ENCODE assay signal across 14 cellular contexts in the genomic region with DNA sequence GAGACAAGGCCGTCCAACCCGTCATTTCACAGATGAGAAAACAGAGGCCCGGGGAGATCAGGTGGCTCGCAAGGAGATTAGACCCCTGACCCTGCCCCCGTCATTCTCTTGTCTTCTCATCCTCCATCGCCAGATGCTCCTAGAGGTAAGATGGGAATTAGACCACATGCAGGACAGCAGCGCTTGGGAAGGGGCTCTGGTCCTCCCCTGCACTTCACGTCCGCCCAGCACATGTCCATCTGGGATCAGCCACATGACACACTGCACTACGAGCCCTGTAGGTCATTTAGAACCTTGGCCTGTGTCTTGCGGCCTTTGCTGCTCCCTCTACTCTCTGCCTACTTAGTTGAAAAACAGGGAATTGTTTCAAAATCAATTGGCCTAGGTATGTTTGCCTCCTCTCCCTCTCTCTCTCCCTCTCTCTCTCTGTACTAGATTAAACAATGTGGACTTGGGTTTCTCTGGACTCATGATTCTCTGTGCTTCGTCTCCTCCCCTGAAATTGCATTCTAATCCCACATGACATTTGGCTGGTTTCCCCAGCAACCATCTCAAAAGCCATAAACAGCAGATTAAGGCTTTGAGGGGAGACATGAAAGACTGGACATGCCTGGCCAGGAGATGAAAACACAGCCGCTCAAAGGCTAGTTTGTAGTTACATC. TPM values are rescaled to one million over a fixed set of nuclear protein-coding genes. Genes with fewer than 3 reads are reported as not detected.
DNase-seq lines count a peak whose midpoint lies in the region; ATAC-seq and TF ChIP-seq lines count a peak whose summit lies in the region.
"Had no signal": no experiment of that assay in that cellular context is flagged by ENCODE, and none has a peak within 500 bp of the region (broad histone marks: within the 10 kb centered on the region; RNA-seq: fewer than 3 reads in every experiment).

No MANE protein-coding gene starts in this region.

- H3K27ac Mint-ChIP-seq in brain: peak overlapping the region in 4 of 5 experiments; percentile 3 to 93 (median 85)
- peak overlapping the region; percentile 93 for H3K27ac Mint-ChIP-seq in mesothelial cell of epicardium

- H3K4me2 ChIP-seq in DOHH2 (ENCODE audit: low read length): peak overlapping the region; percentile 1
- H3K4me2 ChIP-seq in IMR-90 (ENCODE audit: low read depth, low read length): no peak overlapping the region
- H3K4me2 ChIP-seq: BLaER1 had no signal

- no peak overlapping the region for H3K9ac ChIP-seq in IMR-90 (ENCODE audit: low read depth, low read length)
- H3K9ac ChIP-seq: BLaER1 had no signal

- H2BK20ac ChIP-seq in IMR-90 (ENCODE audit: low read depth, low read length): no peak overlapping the region

- no peak for TF ChIP-seq POLR2A in IMR-90 (IDR thresholded peaks at IDR 0.05; ENCODE audit: low read depth, low read length)

- BruUV-seq in IMR-90 (replicated peaks; lab: Mats Ljungman, UMichigan): no TSS peak

- no peak for TF ChIP-seq RAD21 in IMR-90 (IDR thresholded peaks at IDR 0.05; ENCODE audit: low read length)

- H4K8ac ChIP-seq in IMR-90 (ENCODE audit: low read depth in 2 of 2, low read length in 2 of 2): no peak overlapping the region

- ATAC-seq in IMR-90 (ENCODE audit: low read depth): 0 out of 2 replicates have a peak, but pooled peaks have one; percentile 35
- no peak for ATAC-seq in GM18873 (IDR thresholded peaks at IDR 0.05; ENCODE audit: low FRiP score, unreplicated experiment)
- ATAC-seq in HG03432 (IDR thresholded peaks at IDR 0.05; ENCODE audit: unreplicated experiment): no peak

- H3K36me3 ChIP-seq in DOHH2 (ENCODE audit: control insufficient read depth, low read length) (no peaks in the 10 kb centered on the region), IMR-90 (ENCODE audit: control insufficient read depth, insufficient read depth, low read length) (no peaks in the 10 kb centered on the region)
- H3K36me3 ChIP-seq: BLaER1 had no signal

- H3K14ac ChIP-seq in IMR-90 (replicated peaks; ENCODE audit: low read depth, low read length): no peak overlapping the region

- no peak overlapping the region for H2BK15ac ChIP-seq in IMR-90 (ENCODE audit: low read depth, low read length)

- no peak overlapping the region for H2AFZ ChIP-seq in IMR-90 (replicated peaks; ENCODE audit: low read length, poor library complexity)

- no peak overlapping the region for H3K18ac ChIP-seq in IMR-90 (ENCODE audit: low read depth, low read length)

- no peak overlapping the region for H4K5ac ChIP-seq in IMR-90 (ENCODE audit: low read depth, low read length)

- H3K4ac ChIP-seq in IMR-90 (ENCODE audit: low read depth, low read length): no peak overlapping the region

- no peak overlapping the region for H3K23ac ChIP-seq in IMR-90 (ENCODE audit: low read depth, low read length)

- no peak overlapping the region for H4K91ac ChIP-seq in IMR-90 (ENCODE audit: insufficient read depth, low read depth, low read length)

- no peaks in the 10 kb centered on the region for H3K9me3 ChIP-seq in DOHH2 (ENCODE audit: control insufficient read depth, insufficient read depth, low read length)
- no peaks in the 10 kb centered on the region for H3K9me3 ChIP-seq in IMR-90 (ENCODE audit: control insufficient read depth, insufficient read depth, low read length)
- H3K9me3 ChIP-seq: BLaER1 had no signal

- no peak overlapping the region for H2BK5ac ChIP-seq in IMR-90 (ENCODE audit: low read depth, low read length, poor library complexity, severe bottlenecking)

- peaks cover 46% of the 10 kb centered on the region for H3K27me3 Mint-ChIP-seq in brain
- H3K27me3 Mint-ChIP-seq in mesothelial cell of epicardium (ENCODE audit: low read depth): peaks cover 11% of the 10 kb centered on the region

- H3K4me1 ChIP-seq in DOHH2 (ENCODE audit: control insufficient read depth, low read length) (peaks cover 64% of the 10 kb centered on the region), IMR-90 (ENCODE audit: control insufficient read depth, insufficient read depth, low read length) (no peaks in the 10 kb centered on the region; the same call in 1 of the 2 replicates)

- no peaks in the 10 kb centered on the region; the same call in 1 of the 2 replicates for H3K9me1 ChIP-seq in IMR-90 (ENCODE audit: insufficient read depth, low read length)

- POLR2A ChIA-PET in IMR-90 (lab: Charles Lee; ENCODE audit: unreplicated experiment): interaction anchor here (0.6 kb wide), 1 partner anchor 11 kb away, joined by 3 read pairs; no protein-coding TSS in a partner anchor

- in situ Hi-C loops in IMR-90 (cut with MboI; ENCODE audit: low sequenced_read_pairs): no loop called here

- H3K9me3 Mint-ChIP-seq in brain (peaks cover 0 to 7% (median 0%) of the 10 kb centered on the region in 5 experiments), mesothelial cell of epicardium (no peaks in the 10 kb centered on the region)

- no peak overlapping the region for H3K56ac ChIP-seq in IMR-90 (ENCODE audit: extremely low read depth, insufficient read depth, low read length)

- no peak overlapping the region for H2AK5ac ChIP-seq in IMR-90 (ENCODE audit: low read depth, low read length)

- H3K27me3 ChIP-seq in DOHH2 (ENCODE audit: control insufficient read depth, low read length): peaks cover 9% of the 10 kb centered on the region
- peaks cover 55% of the 10 kb centered on the region for H3K27me3 ChIP-seq in IMR-90 (ENCODE audit: control insufficient read depth, insufficient read depth, low read length)

- intact Hi-C loops in IMR-90 (cut with micrococcal nuclease): no loop called here

- H3K36me3 Mint-ChIP-seq in brain (no peaks in the 10 kb centered on the region), mesothelial cell of epicardium (no peaks in the 10 kb centered on the region)

- H2BK120ac ChIP-seq in IMR-90 (ENCODE audit: low read depth, low read length): no peak overlapping the region

- H3F3A ChIP-seq in DOHH2 (ENCODE audit: control insufficient read depth, insufficient read depth): peaks cover 9% of the 10 kb centered on the region

- H3K4me1 Mint-ChIP-seq in brain: peaks cover 24% of the 10 kb centered on the region
- H3K4me1 Mint-ChIP-seq in mesothelial cell of epicardium: peaks cover 21% of the 10 kb centered on the region

- 60% methylated on average over 2 of the region's 13 CpGs; no CpG with 5 or more reads in 1 of the 2 experiments for WGBS in IMR-90 (ENCODE audit: extremely low coverage in 2 of 2, insufficient read length in 1 of 2), 2 experiments

- dilution Hi-C loops in IMR-90 (cut with HindIII; ENCODE audit: low sequenced_read_pairs, unreplicated experiment): no loop called here

- H3K27ac ChIP-seq in DOHH2 (ENCODE audit: low read depth, low read length): no peak overlapping the region
- no peak overlapping the region for H3K27ac ChIP-seq in IMR-90 (ENCODE audit: insufficient read depth, low read length)
- no peak overlapping the region for H3K27ac ChIP-seq in substantia nigra (ENCODE audit: low read depth, low read length, poor library complexity, severe bottlenecking)
- H3K27ac ChIP-seq: BLaER1 had no signal

- H4K20me1 ChIP-seq in DOHH2 (ENCODE audit: control insufficient read depth, insufficient read depth, low read depth, low read length): no peaks in the 10 kb centered on the region
- H4K20me1 ChIP-seq in IMR-90 (ENCODE audit: insufficient read depth, low read length): no peaks in the 10 kb centered on the region
- H4K20me1 ChIP-seq: BLaER1 had no signal

- no peak for TF ChIP-seq CTCF in DOHH2 (IDR thresholded peaks at IDR 0.05; ENCODE audit: low read depth, low read length, poor library complexity, severe bottlenecking)
- TF ChIP-seq CTCF in IMR-90 (conservative IDR thresholded peaks at IDR 0.05; ENCODE audit: low read depth, low read length): no peak
- TF ChIP-seq CTCF in brain (conservative IDR thresholded peaks at IDR 0.05): no peak
- TF ChIP-seq CTCF in mesothelial cell of epicardium (IDR thresholded peaks at IDR 0.05; ENCODE audit: unreplicated experiment): no peak

- H3K9me2 ChIP-seq in DOHH2 (replicated peaks; ENCODE audit: control insufficient read depth, low read length): no peaks in the 10 kb centered on the region

- peak; percentile 32 for DNase-seq in IMR-90
- DNase-seq in mesothelial cell of epicardium (ENCODE audit: low spot score in 2 of 2, unreplicated experiment in 2 of 2): peak in 1 of 2 experiments; percentile 51
- DNase-seq in NCI-H2029 (lab: John Stamatoyannopoulos, UW): no peak
- DNase-seq in substantia nigra (lab: John Stamatoyannopoulos, UW): no peak
- DNase-seq: activated CD4-positive, alpha-beta T cell treated with anti-CD3 and anti-CD28 coated beads, Interleukin-2, amount 50 U/mL, for 1 hour; GDM1; MM.1S; NCI-H774; nucleus accumbens had no signal

- no peak overlapping the region for H2AK9ac ChIP-seq in IMR-90 (replicated peaks; ENCODE audit: low read depth, low read length, poor library complexity)

- CTCF ChIA-PET in IMR-90 (lab: Yijun Ruan, JAX): interaction anchor here (0.6 kb wide), 2 partner anchors 25 to 1282 kb away, joined by 3 read pairs; no protein-coding TSS in a partner anchor

- H3K79me1 ChIP-seq in IMR-90 (ENCODE audit: low read depth in 1 of 2, low read length in 2 of 2): no peaks in the 10 kb centered on the region

- no peaks in the 10 kb centered on the region for H3K79me2 ChIP-seq in DOHH2 (ENCODE audit: control insufficient read depth, low read length)

- H3K4me3 ChIP-seq in DOHH2 (ENCODE audit: low read length) (no peak overlapping the region), IMR-90 (ENCODE audit: insufficient read depth, low read depth, low read length) (no peak overlapping the region)
- H3K4me3 ChIP-seq: BLaER1 had no signal

- peak overlapping the region in 3 of 5 experiments; percentile 1 to 25 (median 2) for H3K4me3 Mint-ChIP-seq in brain
- no peak overlapping the region for H3K4me3 Mint-ChIP-seq in mesothelial cell of epicardium

TF ChIP-seq in IMR-90, 13 proteins besides CTCF, POLR2A, EP300 and RAD21 (continues in another document):
- TF ChIP-seq RCOR1 (IDR thresholded peaks at IDR 0.05; ENCODE audit: insufficient replicate concordance, low read length): no peak
- no peak for TF ChIP-seq CHD1 (IDR thresholded peaks at IDR 0.05; ENCODE audit: low read depth, low read length)
- TF ChIP-seq NFE2L2 (IDR thresholded peaks at IDR 0.05; ENCODE audit: low read depth, low read length): no peak

RNA-seq across cellular contexts. Expression of gene NCMAP, which starts 3.8 kb away (rescaled TPM):
- total RNA-seq in IMR-90 (2012; rRNA removed) (not detected in 2 replicates), mesothelial cell of epicardium (0.31 to 0.51 TPM (median 0.38 TPM) in 3 replicates)
- polyA plus RNA-seq in IMR-90 (2012; rRNA removed) (not detected in 2 replicates), brain (ENCODE audit: insufficient read depth, low read depth, low replicate concordance) (0.10 TPM)
- not detected in 2 replicates for polyA plus RNA-seq in IMR-90 (2012; cell fraction: cytosol; rRNA removed)
- polyA plus RNA-seq in IMR-90 (2012; cell fraction: nucleus; rRNA removed; ENCODE audit: low replicate concordance): not detected in 2 replicates

RNA-seq across cellular contexts. Expression of gene RCAN3, which starts 49.4 kb away (rescaled TPM):
- total RNA-seq in IMR-90 (2012; rRNA removed) (5.9 and 8.6 TPM in 2 replicates), mesothelial cell of epicardium (9.5 to 14.7 TPM (median 11.8 TPM) in 3 replicates)
- polyA plus RNA-seq in IMR-90 (2012; rRNA removed) (4.0 and 4.2 TPM in 2 replicates), brain (ENCODE audit: insufficient read depth, low read depth, low replicate concordance) (18.4 TPM)
- 2.1 and 4.0 TPM in 2 replicates for polyA plus RNA-seq in IMR-90 (2012; cell fraction: cytosol; rRNA removed)
- 1.7 and 4.2 TPM in 2 replicates for polyA plus RNA-seq in IMR-90 (2012; cell fraction: nucleus; rRNA removed; ENCODE audit: low replicate concordance)
